In the genomic region with DNA sequence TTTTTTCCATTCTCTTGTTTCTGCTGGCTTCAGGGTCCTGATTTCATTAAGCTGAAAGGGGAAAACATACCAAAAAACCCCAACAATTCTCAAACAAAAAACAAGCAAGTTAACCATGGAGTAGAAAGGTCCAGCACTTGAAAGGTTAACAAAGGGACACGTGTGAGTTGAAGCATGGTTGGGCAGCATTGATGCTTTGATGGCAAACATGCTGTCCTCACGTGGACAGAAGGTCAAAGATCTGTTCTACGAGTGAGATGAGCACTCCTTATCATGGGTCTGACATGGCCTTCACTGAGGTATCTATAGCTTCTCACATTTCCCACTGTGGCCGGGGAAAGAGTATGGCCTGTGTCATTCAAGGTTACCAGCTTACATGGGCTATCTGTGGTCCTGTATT, we compare ENCODE assay signal across 11 cellular contexts.
"Had no signal": no experiment of that assay in that cellular context is flagged by ENCODE, and none has a peak within 500 bp of the region (broad histone marks: within the 10 kb centered on the region; RNA-seq: fewer than 3 reads in every experiment).

No MANE protein-coding gene starts in this region.

- H3K4me1 Mint-ChIP-seq: GM23338 had no signal

- H3K27ac Mint-ChIP-seq: GM23338, H9, HFFc6 had no signal

- H3K9me3 Mint-ChIP-seq: GM23338, H9, HFFc6 had no signal

- ATAC-seq: GM23338, HCT116 had no signal

- H3K27ac ChIP-seq: GM23248 had no signal

- H2AFZ ChIP-seq: GM23248, GM23338 had no signal

- H3K9me3 ChIP-seq: HAP-1 had no signal

- H3K4me3 ChIP-seq: GM23248, GM23338, HAP-1 had no signal

- H3K4me2 ChIP-seq: GM23338 had no signal

- DNase-seq: GM23248, GOT3, H7, H9, HCEC 1CT, HFFc6 had no signal

- H3K4me1 ChIP-seq: HAP-1 had no signal

- H3K9ac ChIP-seq: GM23248 had no signal

- H3K4me3 Mint-ChIP-seq: GM23338, H9, HFFc6 had no signal

- FAIRE-seq: H1, H54 had no signal

- H3K36me3 ChIP-seq: HAP-1 had no signal
